Comparison of ENCODE assay signal across 8 cellular contexts in the genomic region with DNA sequence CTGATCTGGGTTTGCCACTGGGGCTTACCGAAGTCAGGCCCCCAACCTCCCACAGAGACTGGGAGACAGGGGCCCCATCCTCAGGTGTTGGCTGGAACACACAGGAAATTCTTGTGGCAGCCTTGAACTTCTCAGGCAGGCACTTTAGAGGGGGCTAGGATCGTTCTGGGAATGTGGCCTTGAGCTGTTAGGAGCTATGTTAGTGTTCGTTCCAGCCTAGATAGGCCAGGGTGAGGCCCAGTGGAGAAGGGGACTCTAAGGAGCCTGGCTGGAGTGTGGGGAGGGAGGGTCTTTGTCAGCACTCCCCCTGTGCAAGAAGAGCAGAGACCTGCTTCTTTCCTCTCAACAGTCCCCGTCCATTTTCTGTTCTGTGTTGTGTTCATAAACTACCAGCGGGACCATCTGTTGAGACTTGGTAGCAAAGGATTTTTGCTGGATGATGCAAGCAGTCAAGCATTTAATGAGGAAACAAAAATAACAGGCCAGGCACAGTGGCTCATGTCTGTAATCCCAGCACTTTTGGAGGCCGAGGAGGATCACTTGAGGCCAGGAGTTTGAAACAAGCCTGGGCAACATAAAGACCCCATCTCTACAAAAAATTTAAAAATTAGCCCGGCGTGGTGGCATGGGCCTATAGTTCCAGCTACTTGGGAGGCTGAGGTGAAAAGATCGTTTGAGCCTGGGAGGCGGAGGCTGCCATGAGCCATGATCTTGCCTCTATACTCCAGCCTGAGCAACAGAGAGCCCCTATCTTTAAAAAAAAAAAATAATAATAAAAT. TPM values are rescaled to one million over a fixed set of nuclear protein-coding genes. Genes with fewer than 3 reads are reported as not detected.
DNase-seq lines count a peak whose midpoint lies in the region; ATAC-seq, FAIRE-seq and TF ChIP-seq lines count a peak whose summit lies in the region.

No MANE protein-coding gene starts in this region.

- H3K4me3 ChIP-seq in GM23248 (peak overlapping the region; percentile 84), bronchial epithelial cell (ENCODE audit: low read depth, low read length) (peak overlapping the region; percentile 65), HepG2 (replicated peaks in 1 of 3; ENCODE audit: insufficient read depth in 1 of 3, low read depth in 2 of 3, low read length in 3 of 3) (peak overlapping the region; percentile 68 to 92 (median 89))

- TF ChIP-seq POLR2A in HepG2 (IDR thresholded peaks at IDR 0.05; ENCODE audit: insufficient read depth in 1 of 2, low read depth in 2 of 2, low read length in 2 of 2): peak in 1 of 2 experiments; percentile 48; a peak in 1 of 4 replicates

- H3K4me2 ChIP-seq in GM23248 (ENCODE audit: unreplicated experiment): peak overlapping the region; percentile 88
- peak overlapping the region; percentile 99 for H3K4me2 ChIP-seq in HepG2 (ENCODE audit: low read depth, low read length)

- 7 to 9% methylated on average over 10 of the region's 10 CpGs for WGBS in GM23248 (ENCODE audit: low coverage in 1 of 2, low lambda C conversion rate in 2 of 2, missing lambda C conversion rate in 2 of 2), 2 experiments
- WGBS in HepG2 (ENCODE audit: low lambda C conversion rate): 24% methylated on average over 10 of the region's 10 CpGs

- BruUV-seq in HepG2 (replicated peaks; lab: Mats Ljungman, UMichigan): no TSS peak

- in situ Hi-C loops in GM23248 (cut with MboI) (no loop called here), HepG2 (cut with HindIII; ENCODE audit: extremely low pct_ligation_motif_present, low pct_unique_long_range_greater_than_20kb) (no loop called here)

- peaks cover 31% of the 10 kb centered on the region for H3K4me1 ChIP-seq in GM23248 (ENCODE audit: insufficient read depth)
- H3K4me1 ChIP-seq in HepG2 (ENCODE audit: insufficient read depth, low read length): peaks cover 75% of the 10 kb centered on the region

- H3K36me3 ChIP-seq in GM23248 (ENCODE audit: low read depth) (no peaks in the 10 kb centered on the region), bronchial epithelial cell (ENCODE audit: control insufficient read depth, insufficient read depth, low read length) (peaks cover 2% of the 10 kb centered on the region), HepG2 (replicated peaks in 1 of 2; ENCODE audit: control insufficient read depth in 1 of 2, insufficient read depth in 2 of 2, low read length in 2 of 2) (no peaks in the 10 kb centered on the region; a peak in 1 of 5 replicates)

- H4K20me1 ChIP-seq in GM23248 (ENCODE audit: insufficient read depth) (no peaks in the 10 kb centered on the region), HepG2 (ENCODE audit: insufficient read depth, low read length) (no peaks in the 10 kb centered on the region)

- peaks cover 82% of the 10 kb centered on the region for H3K79me2 ChIP-seq in GM23248 (ENCODE audit: insufficient read depth)
- peaks cover 52% of the 10 kb centered on the region for H3K79me2 ChIP-seq in HepG2 (ENCODE audit: insufficient read depth, low read length)

- H3K27me3 ChIP-seq in GM23248 (replicated peaks; ENCODE audit: insufficient read depth): no peaks in the 10 kb centered on the region
- no peaks in the 10 kb centered on the region for H3K27me3 ChIP-seq in bronchial epithelial cell (ENCODE audit: control insufficient read depth, insufficient read depth, low read length)
- H3K27me3 ChIP-seq in HepG2 (ENCODE audit: control insufficient read depth in 1 of 2, insufficient read depth in 2 of 2, low read length in 2 of 2): no peaks in the 10 kb centered on the region; a peak in 1 of 5 replicates

- 0 out of 4 replicates have a peak, but pooled peaks of 1 of the 2 experiments have one; percentile 4 for TF ChIP-seq EP300 in HepG2 (IDR thresholded peaks at IDR 0.05; ENCODE audit: low read depth in 2 of 2, low read length in 2 of 2)
- TF ChIP-seq EP300 in HepG2 (CRISPR knock-in tag; IDR thresholded peaks at IDR 0.05; ENCODE audit: borderline replicate concordance): no peak; the same call in 1 of the 2 replicates

- H3F3A ChIP-seq in GM23248 (ENCODE audit: insufficient read depth): peaks cover 27% of the 10 kb centered on the region

- no peaks in the 10 kb centered on the region for H3K9me2 ChIP-seq in GM23248 (ENCODE audit: insufficient read depth)

- POLR2A ChIA-PET in HepG2 (lab: Yijun Ruan, JAX): interaction anchor here (0.6 to 3.5 kb wide), 10 partner anchors 10 to 651 kb away, joined by 3 to 56 read pairs (median 8); a partner anchor contains a TSS

- intact Hi-C loops in HepG2 (cut with micrococcal nuclease; ENCODE audit: unreplicated experiment): no loop called here

- peak overlapping the region; percentile 92 for H3K9ac ChIP-seq in GM23248
- peak overlapping the region; percentile 96 for H3K9ac ChIP-seq in HepG2 (ENCODE audit: insufficient read depth, low read depth, low read length)

- FAIRE-seq in bronchial epithelial cell (lab: Jason Lieb, UNC): no peak
- FAIRE-seq in HepG2 (lab: Jason Lieb, UNC): no peak

- TF ChIP-seq CTCF in bronchial epithelial cell (IDR thresholded peaks at IDR 0.05; ENCODE audit: insufficient read depth, low read length, severe bottlenecking): no peak
- no peak for TF ChIP-seq CTCF in HepG2 (CRISPR knock-in tag; IDR thresholded peaks at IDR 0.05)

- CTCF ChIA-PET in HepG2 (lab: Yijun Ruan, JAX; ENCODE audit: low intra/inter-chr PET ratio, low total read pairs): no interaction called here

- no peaks in the 10 kb centered on the region for H3K9me3 ChIP-seq in GM23248 (ENCODE audit: low read depth)
- H3K9me3 ChIP-seq in HepG2 (ENCODE audit: low read length): no peaks in the 10 kb centered on the region

- H3K27ac ChIP-seq in GM23248 (peak overlapping the region; percentile 98), HepG2 (ENCODE audit: extremely low read length, insufficient read depth, low read length) (peak overlapping the region; percentile 93), substantia nigra (ENCODE audit: low read depth, low read length, poor library complexity, severe bottlenecking) (peak overlapping the region; percentile 84)

- DNase-seq in GM23248: peak; percentile 95
- DNase-seq in NCI-H69 (lab: John Stamatoyannopoulos, UW): peak; percentile 30
- peak; percentile 79 for DNase-seq in bronchial epithelial cell (ENCODE audit: low read depth)
- peak; percentile 64 for DNase-seq in HepG2 (ENCODE audit: low spot score)
- peak in 1 of 49 donors; percentile 51 for DNase-seq in substantia nigra (lab: John Stamatoyannopoulos, UW)
- DNase-seq in NK-92 (lab: John Stamatoyannopoulos, UW; ENCODE audit: unreplicated experiment): no peak
- DNase-seq in DMS53 treated with DMSO at 0.1 percent for 48 hours (lab: John Stamatoyannopoulos, UW; ENCODE audit: unreplicated experiment): no peak

- H2AFZ ChIP-seq in GM23248: peak overlapping the region; percentile 93
- no peak overlapping the region for H2AFZ ChIP-seq in HepG2 (ENCODE audit: low read length)

- ATAC-seq in HepG2 (peak; percentile 10), GM21360 (IDR thresholded peaks at IDR 0.05; ENCODE audit: unreplicated experiment) (no peak)

- TF ChIP-seq RAD21 in HepG2 (CRISPR knock-in tag; IDR thresholded peaks at IDR 0.05): 0 out of 2 replicates have a peak, but pooled peaks have one; percentile 8

RNA-seq across cellular contexts. Expression of a gene that starts 1.5 kb away (rescaled TPM):
- 20.1 and 38.4 TPM in 2 replicates for total RNA-seq in GM23248 (2014; rRNA removed; shearing (Covaris generic))
- polyA plus RNA-seq in GM23248 (2016; fragmentation: Nextera tagmentation; extraction: Ambion mirVana) (24.8 and 25.7 TPM in 2 replicates), HepG2 (2011; rRNA removed) (17.5 and 23.4 TPM in 2 replicates)
- total RNA-seq in bronchial epithelial cell (12.9 and 19.1 TPM in 2 replicates), HepG2 (2016; rRNA removed; fragmentation: Illumina TruSeq; extraction: Trizol) (16.4 and 18.6 TPM in 2 replicates)
- total RNA-seq in HepG2 (2016; cell fraction: cytosol; rRNA removed; fragmentation: Illumina TruSeq; extraction: Trizol; ENCODE audit: low read depth): 4.6 and 5.3 TPM in 2 replicates
- 16.6 and 20.5 TPM in 2 replicates for total RNA-seq in HepG2 (2016; cell fraction: insoluble cytoplasmic fraction; rRNA removed; fragmentation: Illumina TruSeq; extraction: Trizol)
- 7.4 and 8.1 TPM in 2 replicates for total RNA-seq in HepG2 (2016; cell fraction: membrane; rRNA removed; fragmentation: Illumina TruSeq; extraction: Trizol)
- 17.3 and 19.7 TPM in 2 replicates for total RNA-seq in HepG2 (2016; cell fraction: nucleus; rRNA removed; fragmentation: Illumina TruSeq; extraction: Trizol)
- polyA plus RNA-seq in HepG2 (2011; cell fraction: cytosol; rRNA removed): 11.8 and 19.6 TPM in 2 replicates
- polyA plus RNA-seq in HepG2 (2011; cell fraction: nucleus; rRNA removed): 74.7 and 94.3 TPM in 2 replicates
- polyA plus RNA-seq in HepG2 (2012): 11.2 and 13.2 TPM in 2 replicates
- 3.6 and 4.0 TPM in 2 replicates for polyA plus RNA-seq in HepG2 (2016; cell fraction: cytosol; fragmentation: Illumina TruSeq; extraction: Trizol; ENCODE audit: low read depth)
- polyA plus RNA-seq in HepG2 (2016; cell fraction: insoluble cytoplasmic fraction; fragmentation: Illumina TruSeq; extraction: Trizol; ENCODE audit: low read depth): 17.8 and 20.1 TPM in 2 replicates
- polyA plus RNA-seq in HepG2 (2016; cell fraction: membrane; fragmentation: Illumina TruSeq; extraction: Trizol; ENCODE audit: low read depth): 5.9 and 6.5 TPM in 2 replicates
- 34.4 and 34.7 TPM in 2 replicates for polyA plus RNA-seq in HepG2 (2016; cell fraction: nucleus; fragmentation: Illumina TruSeq; extraction: Trizol; ENCODE audit: insufficient read depth, low read depth)
- 28.2 and 29.9 TPM in 2 replicates for polyA minus RNA-seq in HepG2 (2011; rRNA and poly(A)+ RNA removed; ENCODE audit: low replicate concordance)
- 10.6 and 12.9 TPM in 2 replicates for polyA minus RNA-seq in HepG2 (2011; cell fraction: cytosol; rRNA and poly(A)+ RNA removed)
- polyA minus RNA-seq in HepG2 (2011; cell fraction: nucleus; rRNA and poly(A)+ RNA removed): 24.5 and 27.3 TPM in 2 replicates

RNA-seq across cellular contexts. Expression of a gene that starts 1.5 kb away (rescaled TPM):
- total RNA-seq in GM23248 (2014; rRNA removed; shearing (Covaris generic)): 423 and 490 TPM in 2 replicates
- polyA plus RNA-seq in GM23248 (2016; fragmentation: Nextera tagmentation; extraction: Ambion mirVana) (508 and 537 TPM in 2 replicates), HepG2 (2011; rRNA removed) (156 and 194 TPM in 2 replicates)
- total RNA-seq in bronchial epithelial cell (221 and 272 TPM in 2 replicates), HepG2 (2016; rRNA removed; fragmentation: Illumina TruSeq; extraction: Trizol) (144 and 162 TPM in 2 replicates)
- total RNA-seq in HepG2 (2016; cell fraction: cytosol; rRNA removed; fragmentation: Illumina TruSeq; extraction: Trizol; ENCODE audit: low read depth): 44.0 and 61.5 TPM in 2 replicates
- 127 and 167 TPM in 2 replicates for total RNA-seq in HepG2 (2016; cell fraction: insoluble cytoplasmic fraction; rRNA removed; fragmentation: Illumina TruSeq; extraction: Trizol)
- 60.4 and 90.3 TPM in 2 replicates for total RNA-seq in HepG2 (2016; cell fraction: membrane; rRNA removed; fragmentation: Illumina TruSeq; extraction: Trizol)
- 92.2 and 95.4 TPM in 2 replicates for total RNA-seq in HepG2 (2016; cell fraction: nucleus; rRNA removed; fragmentation: Illumina TruSeq; extraction: Trizol)
- polyA plus RNA-seq in HepG2 (2011; cell fraction: cytosol; rRNA removed): 185 and 260 TPM in 2 replicates
- polyA plus RNA-seq in HepG2 (2011; cell fraction: nucleus; rRNA removed): 192 TPM in 2 replicates
- polyA plus RNA-seq in HepG2 (2012): 90.6 and 123 TPM in 2 replicates
- polyA plus RNA-seq in HepG2 (2016; cell fraction: cytosol; fragmentation: Illumina TruSeq; extraction: Trizol; ENCODE audit: low read depth): 59.9 and 87.6 TPM in 2 replicates
- polyA plus RNA-seq in HepG2 (2016; cell fraction: insoluble cytoplasmic fraction; fragmentation: Illumina TruSeq; extraction: Trizol; ENCODE audit: low read depth): 139 and 159 TPM in 2 replicates
- polyA plus RNA-seq in HepG2 (2016; cell fraction: membrane; fragmentation: Illumina TruSeq; extraction: Trizol; ENCODE audit: low read depth): 62.3 and 85.6 TPM in 2 replicates
- polyA plus RNA-seq in HepG2 (2016; cell fraction: nucleus; fragmentation: Illumina TruSeq; extraction: Trizol; ENCODE audit: insufficient read depth, low read depth): 155 and 158 TPM in 2 replicates
- 32.2 and 191 TPM in 2 replicates for polyA minus RNA-seq in HepG2 (2011; rRNA and poly(A)+ RNA removed; ENCODE audit: low replicate concordance)
- polyA minus RNA-seq in HepG2 (2011; cell fraction: cytosol; rRNA and poly(A)+ RNA removed): 76.6 and 84.9 TPM in 2 replicates
- polyA minus RNA-seq in HepG2 (2011; cell fraction: nucleus; rRNA and poly(A)+ RNA removed): 33.6 and 36.1 TPM in 2 replicates

Comparison
In these comparisons a context has a peak if more than half of its experiments do, and no peak if none do; other contexts are left out.
1. DNase-seq: peak in GM23248 (single experiment), NCI-H69 (single experiment), bronchial epithelial cell (single experiment) and HepG2 (single experiment); none in NK-92 (single experiment) and DMS53 treated with DMSO at 0.1 percent for 48 hours (single experiment).
2. Peak in every context shown above with its lines, with median percentiles within 50 percentile points of each other: H3K27ac ChIP-seq and H3K4me3 ChIP-seq.